13 cellular contexts compared by ENCODE assay signal in genomic region chrX:128365523-128365922, GRCh38.
DNase-seq lines count a peak whose midpoint lies in the region; ATAC-seq and TF ChIP-seq lines count a peak whose summit lies in the region.
"Had no signal": no experiment of that assay in that cellular context is flagged by ENCODE, and none has a peak within 500 bp of the region (broad histone marks: within the 10 kb centered on the region; RNA-seq: fewer than 3 reads in every experiment).

No MANE protein-coding gene starts in this region.

- no peak for TF ChIP-seq CTCF in MCF 10A (IDR thresholded peaks at IDR 0.05; ENCODE audit: unreplicated experiment)
- no peak for TF ChIP-seq CTCF in breast epithelium (IDR thresholded peaks at IDR 0.05)
- TF ChIP-seq CTCF in NB4 (IDR thresholded peaks at IDR 0.05; ENCODE audit: low read depth, low read length) = no peak
- TF ChIP-seq CTCF in epithelial cell of esophagus (IDR thresholded peaks at IDR 0.05; ENCODE audit: insufficient read depth, low read depth, low read length, missing control alignments) = no peak
- no peak for TF ChIP-seq CTCF in GM10266 (IDR thresholded peaks at IDR 0.05; ENCODE audit: control insufficient read depth, insufficient read depth, low read depth, missing control alignments)

- no peak overlapping the region for H3K4me3 Mint-ChIP-seq in MCF 10A (ENCODE audit: unreplicated experiment)
- H3K4me3 Mint-ChIP-seq: CD14-positive monocyte; CD8-positive, alpha-beta T cell had no signal

- H3K27me3 Mint-ChIP-seq in MCF 10A (ENCODE audit: insufficient read depth, unreplicated experiment) = no peaks in the 10 kb centered on the region

- no peaks in the 10 kb centered on the region for H3K36me3 ChIP-seq in breast epithelium
- H3K36me3 ChIP-seq: HAP-1 had no signal

- H3K4me1 ChIP-seq in breast epithelium = no peaks in the 10 kb centered on the region
- H3K4me1 ChIP-seq: A549, HAP-1 had no signal

- DNase-seq in MCF 10A (ENCODE audit: unreplicated experiment) (peak; percentile 2), breast epithelium (ENCODE audit: low spot score in 2 of 2) (no peak), NB4 (ENCODE audit: low read depth) (peak; percentile 4), epithelial cell of esophagus (ENCODE audit: low read depth) (peak; percentile 42), GM10266 (ENCODE audit: extremely low spot score) (no peak)
- DNase-seq: CD8-positive, alpha-beta T cell; COR-L47; DMS79 had no signal

- CTCF ChIA-PET in MCF 10A (lab: Yijun Ruan, JAX) = interaction anchor here (0.5 kb wide), 1 partner anchor 23 kb away, joined by 3 read pairs; no protein-coding TSS in a partner anchor

- no peaks in the 10 kb centered on the region for H3K36me3 Mint-ChIP-seq in MCF 10A (ENCODE audit: insufficient read depth, unreplicated experiment)
- H3K36me3 Mint-ChIP-seq: CD14-positive monocyte; CD8-positive, alpha-beta T cell had no signal

- no peak overlapping the region for H3K4me3 ChIP-seq in breast epithelium
- no peak overlapping the region for H3K4me3 ChIP-seq in NB4 (ENCODE audit: low read depth, low read length)
- no peak overlapping the region for H3K4me3 ChIP-seq in epithelial cell of esophagus (ENCODE audit: low read length)
- H3K4me3 ChIP-seq: A549, HAP-1 had no signal

- TF ChIP-seq POLR2A in breast epithelium (IDR thresholded peaks at IDR 0.05) (no peak), NB4 (IDR thresholded peaks at IDR 0.05; ENCODE audit: extremely low read depth, insufficient read length) (no peak)

- H3K9me3 Mint-ChIP-seq in MCF 10A (ENCODE audit: unreplicated experiment) = peaks cover 14% of the 10 kb centered on the region
- H3K9me3 Mint-ChIP-seq: CD8-positive, alpha-beta T cell had no signal

- H3K27ac ChIP-seq in breast epithelium = no peak overlapping the region
- H3K27ac ChIP-seq: A549 had no signal

- POLR2A ChIA-PET in MCF 10A (lab: Yijun Ruan, JAX) = interaction anchor here (1.1 kb wide), 1 partner anchor 10 kb away, joined by 7 read pairs; no protein-coding TSS in a partner anchor

- ATAC-seq in HG03135 (IDR thresholded peaks at IDR 0.05; ENCODE audit: unreplicated experiment) = no peak
- no peak for ATAC-seq in HG03280 (IDR thresholded peaks at IDR 0.05; ENCODE audit: unreplicated experiment)
- ATAC-seq: A549; CD8-positive, alpha-beta T cell had no signal

- H3K27me3 ChIP-seq in breast epithelium = peaks cover 0 to 8% of the 10 kb centered on the region in 2 donors

- no peaks in the 10 kb centered on the region for H3K9me3 ChIP-seq in breast epithelium
- H3K9me3 ChIP-seq: A549, HAP-1 had no signal

- intact Hi-C loops in MCF 10A (cut with micrococcal nuclease) = no loop called here
- intact Hi-C loops in breast epithelium (cut with DNase I; ENCODE audit: low total_unique reads) = no loop called here

- H3K27ac Mint-ChIP-seq in MCF 10A (ENCODE audit: low read depth, unreplicated experiment) = no peak overlapping the region
- H3K27ac Mint-ChIP-seq: CD14-positive monocyte; CD8-positive, alpha-beta T cell had no signal

- no peaks in the 10 kb centered on the region for H3K4me1 Mint-ChIP-seq in MCF 10A (ENCODE audit: insufficient read depth, unreplicated experiment)
- H3K4me1 Mint-ChIP-seq: CD14-positive monocyte had no signal

- BruUV-seq in MCF 10A (replicated peaks; lab: Mats Ljungman, UMichigan) = no TSS peak

Comparison
In these comparisons a context has a peak if more than half of its experiments do, and no peak if none do; other contexts are left out.
1. DNase-seq: peak in MCF 10A (single experiment), NB4 (single experiment) and epithelial cell of esophagus (single experiment); none in breast epithelium (0 of 2) and GM10266 (single experiment).